Comparison of ENCODE assay signal across 3 cellular contexts in genomic region chr5:98713856-98714255, GRCh38.
A peak's percentile ranks its signal among the peaks of the same experiment; 100 is the strongest.
TF ChIP-seq lines count a peak whose summit lies in the region.

No MANE protein-coding gene starts in this region.

TF ChIP-seq in A549, 52 proteins besides CTCF, POLR2A, EP300 and RAD21:
- no peak for TF ChIP-seq ZFP36 (IDR thresholded peaks at IDR 0.05; ENCODE audit: borderline replicate concordance, partially characterized antibody)
- peak; percentile 94 for TF ChIP-seq MAFK (IDR thresholded peaks at IDR 0.05; ENCODE audit: partially characterized antibody)
TF ChIP-seq in A549: peak in this region for 1.

TF ChIP-seq in IMR-90, 13 proteins besides CTCF, POLR2A, EP300 and RAD21:
- TF ChIP-seq RCOR1 (IDR thresholded peaks at IDR 0.05; ENCODE audit: insufficient replicate concordance, low read length), result no peak
- peak; percentile 99 for TF ChIP-seq MAFK (IDR thresholded peaks at IDR 0.05; ENCODE audit: low read depth, low read length)
- TF ChIP-seq FOS (IDR thresholded peaks at IDR 0.05; ENCODE audit: low read depth, low read length), result no peak
- TF ChIP-seq CHD1 (IDR thresholded peaks at IDR 0.05; ENCODE audit: low read depth, low read length), result no peak

TF ChIP-seq in H1, 55 proteins besides CTCF, POLR2A, EP300 and RAD21:
- TF ChIP-seq MAFK (IDR thresholded peaks at IDR 0.05; ENCODE audit: low read depth, low read length) (peak; percentile 94; the same call in 1 of the 2 replicates), CHD7 (IDR thresholded peaks at IDR 0.05; ENCODE audit: insufficient replicate concordance, low read length) (no peak), KDM1A (IDR thresholded peaks at IDR 0.05; ENCODE audit: borderline replicate concordance, low read length) (no peak)
